In genomic region chr7:128217972-128218652, GRCh38 we compare ENCODE assay signal across 14 cellular contexts. TPM values are rescaled to one million over a fixed set of nuclear protein-coding genes. Genes with fewer than 3 reads are reported as not detected.
DNase-seq lines count a peak whose midpoint lies in the region; ATAC-seq, FAIRE-seq and TF ChIP-seq lines count a peak whose summit lies in the region.
"Had no signal": no experiment of that assay in that cellular context is flagged by ENCODE, and none has a peak within 500 bp of the region (broad histone marks: within the 10 kb centered on the region; RNA-seq: fewer than 3 reads in every experiment).

No MANE protein-coding gene starts in this region.

- no peak overlapping the region for H3K4me3 Mint-ChIP-seq in T-helper 2 cell treated with Interferon-gamma antibody and Interleukin-4, amounts not matched to agents 5 μg/mL and 100 μg/mL, for 36 hours
- no peak overlapping the region for H3K4me3 Mint-ChIP-seq in CD4-positive, alpha-beta T cell
- H3K4me3 Mint-ChIP-seq: activated CD4-positive, alpha-beta memory T cell treated with anti-CD3 and anti-CD28 coated beads for 36 hours; activated naive CD4-positive, alpha-beta T cell treated with anti-CD3 and anti-CD28 coated beads, Interleukin-2, amount 50 U/mL, for 24 hours; CD4-positive, CD25-positive, alpha-beta regulatory T cell had no signal

- H4K20me1 ChIP-seq in PC-3 (ENCODE audit: low read length): no peaks in the 10 kb centered on the region

- no peaks in the 10 kb centered on the region; the same call in 1 of the 2 replicates for H3K27me3 ChIP-seq in PC-3 (ENCODE audit: low read length)
- H3K27me3 ChIP-seq in CD4-positive, alpha-beta T cell (ENCODE audit: control insufficient read depth, insufficient read depth, low read length): no peaks in the 10 kb centered on the region

- no peaks in the 10 kb centered on the region for H3K4me1 Mint-ChIP-seq in T-helper 2 cell treated with Interferon-gamma antibody and Interleukin-4, amounts not matched to agents 5 μg/mL and 100 μg/mL, for 36 hours (ENCODE audit: low read depth)
- no peaks in the 10 kb centered on the region for H3K4me1 Mint-ChIP-seq in CD4-positive, alpha-beta T cell (ENCODE audit: low read depth)
- H3K4me1 Mint-ChIP-seq: activated naive CD4-positive, alpha-beta T cell treated with anti-CD3 and anti-CD28 coated beads, Interleukin-2, amount 50 U/mL, for 24 hours; CD4-positive, CD25-positive, alpha-beta regulatory T cell had no signal

- intact Hi-C loops in PC-3 (cut with micrococcal nuclease): no loop called here
- intact Hi-C loops in CD4-positive, alpha-beta T cell (cut with DNase I, micrococcal nuclease): loop anchor here in 1 of 2 experiments (10.0 kb wide), 1 partner anchor 1423 kb away; no protein-coding TSS in a partner anchor

- no peak for TF ChIP-seq POLR2A in GM12892 (IDR thresholded peaks at IDR 0.05; ENCODE audit: low read depth, low read length)

- CTCF ChIA-PET in PC-3 (lab: Charles Lee): no interaction called here
- CTCF ChIA-PET in CD4-positive, alpha-beta T cell (lab: Charles Lee): no interaction called here

- H3K27me3 Mint-ChIP-seq in T-helper 2 cell treated with Interferon-gamma antibody and Interleukin-4, amounts not matched to agents 5 μg/mL and 100 μg/mL, for 36 hours (ENCODE audit: low read depth): peaks cover 24% of the 10 kb centered on the region
- peaks cover 49% of the 10 kb centered on the region for H3K27me3 Mint-ChIP-seq in CD4-positive, alpha-beta T cell

- 0 out of 2 replicates have a peak, but pooled peaks have one; percentile 30 for ATAC-seq in PC-3
- no peak for ATAC-seq in CD4-positive, alpha-beta T cell (ENCODE audit: poor library complexity)

- H3K36me3 ChIP-seq in PC-3 (ENCODE audit: low read depth, low read length): no peaks in the 10 kb centered on the region

- H3K9ac ChIP-seq in PC-3 (ENCODE audit: low read length): no peak overlapping the region

- no TSS peak for BruUV-seq in PC-3 (replicated peaks; lab: Mats Ljungman, UMichigan)

- H3K36me3 Mint-ChIP-seq in T-helper 2 cell treated with Interferon-gamma antibody and Interleukin-4, amounts not matched to agents 5 μg/mL and 100 μg/mL, for 36 hours (ENCODE audit: low read depth): no peaks in the 10 kb centered on the region
- no peaks in the 10 kb centered on the region for H3K36me3 Mint-ChIP-seq in CD4-positive, alpha-beta T cell (ENCODE audit: low read depth)
- H3K36me3 Mint-ChIP-seq: activated CD4-positive, alpha-beta memory T cell treated with anti-CD3 and anti-CD28 coated beads for 36 hours; activated naive CD4-positive, alpha-beta T cell treated with anti-CD3 and anti-CD28 coated beads, Interleukin-2, amount 50 U/mL, for 24 hours; CD4-positive, CD25-positive, alpha-beta regulatory T cell had no signal

- H3K9me2 ChIP-seq in PC-3 (replicated peaks; ENCODE audit: low read length): no peaks in the 10 kb centered on the region

- no peak overlapping the region for H3K4me2 ChIP-seq in PC-3 (ENCODE audit: low read length)

- POLR2A ChIA-PET in PC-3 (lab: Charles Lee; ENCODE audit: unreplicated experiment): no interaction called here
- POLR2A ChIA-PET in CD4-positive, alpha-beta T cell (lab: Charles Lee): no interaction called here

- no peak overlapping the region for H3K27ac Mint-ChIP-seq in T-helper 2 cell treated with Interferon-gamma antibody and Interleukin-4, amounts not matched to agents 5 μg/mL and 100 μg/mL, for 36 hours
- no peak overlapping the region for H3K27ac Mint-ChIP-seq in CD4-positive, alpha-beta T cell
- H3K27ac Mint-ChIP-seq: activated CD4-positive, alpha-beta memory T cell treated with anti-CD3 and anti-CD28 coated beads for 36 hours; activated naive CD4-positive, alpha-beta T cell treated with anti-CD3 and anti-CD28 coated beads, Interleukin-2, amount 50 U/mL, for 24 hours had no signal

- H3K79me2 ChIP-seq in PC-3 (ENCODE audit: low read length): no peaks in the 10 kb centered on the region

- H3K9me3 ChIP-seq in PC-3 (ENCODE audit: low read length): no peaks in the 10 kb centered on the region
- H3K9me3 ChIP-seq in CD4-positive, alpha-beta T cell (ENCODE audit: control insufficient read depth, low read length): no peaks in the 10 kb centered on the region

- H3K27ac ChIP-seq in 22Rv1: no peak overlapping the region
- no peak overlapping the region for H3K27ac ChIP-seq in PC-3 (ENCODE audit: low read length)
- no peak overlapping the region for H3K27ac ChIP-seq in CD4-positive, alpha-beta T cell (ENCODE audit: low read depth, low read length)
- H3K27ac ChIP-seq: SK-N-MC had no signal

- no peaks in the 10 kb centered on the region for H3F3A ChIP-seq in PC-3 (ENCODE audit: low read length, unreplicated experiment)

- FAIRE-seq in GM12892 (lab: Jason Lieb, UNC): no peak

- H3K4me1 ChIP-seq in PC-3 (ENCODE audit: insufficient read depth, low read length): peaks cover 14% of the 10 kb centered on the region

- TF ChIP-seq CTCF in 22Rv1 (IDR thresholded peaks at IDR 0.05) (peak; percentile 41), GM12864 (IDR thresholded peaks at IDR 0.05; ENCODE audit: low read depth, low read length, missing control alignments) (peak; percentile 13), PC-3 (conservative IDR thresholded peaks at IDR 0.05; ENCODE audit: low read depth, low read length) (peak; percentile 46), epithelial cell of proximal tubule (conservative IDR thresholded peaks at IDR 0.05; ENCODE audit: low read depth, low read length) (peak; percentile 13)
- no peak for TF ChIP-seq CTCF in CD4-positive, alpha-beta T cell (IDR thresholded peaks at IDR 0.05)

- no peaks in the 10 kb centered on the region for H3K9me3 Mint-ChIP-seq in T-helper 2 cell treated with Interferon-gamma antibody and Interleukin-4, amounts not matched to agents 5 μg/mL and 100 μg/mL, for 36 hours
- H3K9me3 Mint-ChIP-seq in CD4-positive, alpha-beta T cell: no peaks in the 10 kb centered on the region
- H3K9me3 Mint-ChIP-seq: activated CD4-positive, alpha-beta memory T cell treated with anti-CD3 and anti-CD28 coated beads for 36 hours; activated naive CD4-positive, alpha-beta T cell treated with anti-CD3 and anti-CD28 coated beads, Interleukin-2, amount 50 U/mL, for 24 hours had no signal

- H3K4me3 ChIP-seq in GM12864 (ENCODE audit: low read depth, low read length): no peak overlapping the region
- no peak overlapping the region for H3K4me3 ChIP-seq in PC-3 (ENCODE audit: low read length)
- H3K4me3 ChIP-seq in epithelial cell of proximal tubule (ENCODE audit: low read depth, low read length): no peak overlapping the region
- H3K4me3 ChIP-seq: SK-N-MC had no signal

- DNase-seq in GM12864 (ENCODE audit: low read depth): no peak
- no peak for DNase-seq in PC-3
- DNase-seq in epithelial cell of proximal tubule (ENCODE audit: low read depth): no peak
- DNase-seq in T-helper 2 cell treated with Interferon-gamma antibody and Interleukin-4, amounts not matched to agents 5 μg/mL and 100 μg/mL, for 36 hours (ENCODE audit: low spot score): no peak
- no peak for DNase-seq in CD4-positive, alpha-beta T cell
- DNase-seq in stimulated activated CD4-positive, alpha-beta T cell treated with anti-CD3 and anti-CD28 coated beads, Interleukin-15, amount 100 ng/mL, for 24 hours: no peak
- DNase-seq in GM12892 (ENCODE audit: insufficient read length): no peak
- DNase-seq: activated CD4-positive, alpha-beta memory T cell treated with anti-CD3 and anti-CD28 coated beads for 36 hours; CD4-positive, CD25-positive, alpha-beta regulatory T cell; NCI-H2107 had no signal

- H2AFZ ChIP-seq in PC-3 (ENCODE audit: low read length): no peak overlapping the region

RNA-seq across cellular contexts. Expression of gene LEP, which starts 23.0 kb away (rescaled TPM):
- not detected in 2 replicates for total RNA-seq in PC-3 (2014; rRNA removed)
- not detected in 2 replicates for total RNA-seq in epithelial cell of proximal tubule
- not detected for total RNA-seq in CD4-positive, alpha-beta T cell
- polyA plus RNA-seq in GM12892 (2012; ENCODE audit: missing spikeins): not detected
- total RNA-seq: activated CD4-positive, alpha-beta memory T cell treated with anti-CD3 and anti-CD28 coated beads for 36 hours; CD4-positive, CD25-positive, alpha-beta regulatory T cell; mucosa of gallbladder had no signal
- polyA plus RNA-seq: CD4-positive, CD25-positive, alpha-beta regulatory T cell had no signal
